8 cellular contexts compared by ENCODE assay signal in the genomic region with DNA sequence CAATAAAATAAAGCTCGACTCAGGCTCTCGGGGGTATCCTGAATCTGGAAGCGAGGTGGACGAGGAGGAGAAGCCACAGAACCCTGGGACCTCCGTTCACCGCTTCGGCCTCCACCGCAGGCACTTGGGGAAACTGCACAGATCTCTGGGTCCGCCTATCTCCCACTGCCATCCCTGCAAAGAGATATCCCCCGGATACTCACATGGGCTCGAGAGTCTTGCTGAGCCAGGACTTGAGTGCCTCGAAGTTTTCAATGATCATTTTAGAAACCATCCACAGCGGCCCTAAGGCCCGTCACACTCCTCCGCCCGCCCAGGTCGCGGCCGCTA. TPM values are rescaled to one million over a fixed set of nuclear protein-coding genes. Genes with fewer than 3 reads are reported as not detected.
DNase-seq lines count a peak whose midpoint lies in the region; ATAC-seq and TF ChIP-seq lines count a peak whose summit lies in the region.

No MANE protein-coding gene starts in this region.

- H2AK5ac ChIP-seq in mesendoderm (ENCODE audit: low read length): no peak overlapping the region

- dilution Hi-C loops in mammary epithelial cell (cut with HindIII; ENCODE audit: low sequenced_read_pairs): no loop called here

- peak overlapping the region; percentile 69 for H2BK120ac ChIP-seq in mesendoderm (ENCODE audit: low read depth, low read length)

- H4K20me1 ChIP-seq in DOHH2 (ENCODE audit: control insufficient read depth, insufficient read depth, low read depth, low read length): peaks cover 15% of the 10 kb centered on the region; the same call in 1 of the 2 replicates
- H4K20me1 ChIP-seq in mammary epithelial cell (ENCODE audit: insufficient read depth, low read length): no peaks in the 10 kb centered on the region

- peak; percentile 37 for ATAC-seq in GM21423 (IDR thresholded peaks at IDR 0.05; ENCODE audit: unreplicated experiment)

- peak overlapping the region; percentile 82 for H3K4ac ChIP-seq in mesendoderm (ENCODE audit: low read depth, low read length)

- H3K56ac ChIP-seq in mesendoderm (ENCODE audit: low read length): peak overlapping the region; percentile 99

- H3K4me2 ChIP-seq in DOHH2 (ENCODE audit: low read length) (peak overlapping the region; percentile 90), mammary epithelial cell (ENCODE audit: insufficient read depth, low read depth, low read length) (peak overlapping the region; percentile 92), mesendoderm (ENCODE audit: low read length) (peak overlapping the region; percentile 95)

- no peak overlapping the region for H2BK5ac ChIP-seq in mesendoderm (ENCODE audit: low read length)

- H4K5ac ChIP-seq in mesendoderm (ENCODE audit: low read length): no peak overlapping the region

- H3K36me3 ChIP-seq in DOHH2 (ENCODE audit: control insufficient read depth, low read length) (peaks cover 75% of the 10 kb centered on the region), HUES6 (ENCODE audit: control insufficient read depth, insufficient read depth, low read length) (peaks cover 8% of the 10 kb centered on the region), mammary epithelial cell (ENCODE audit: insufficient read depth, low read length) (no peaks in the 10 kb centered on the region), mesendoderm (ENCODE audit: control insufficient read depth, insufficient read depth, low read length) (no peaks in the 10 kb centered on the region)

- H3K4me1 ChIP-seq in DOHH2 (ENCODE audit: control insufficient read depth, low read length) (peaks cover 53% of the 10 kb centered on the region), HUES6 (ENCODE audit: control insufficient read depth, insufficient read depth, low read length) (peaks cover 35% of the 10 kb centered on the region), mammary epithelial cell (ENCODE audit: insufficient read depth, low read length) (peaks cover 24% of the 10 kb centered on the region), mesendoderm (ENCODE audit: control insufficient read depth, low read depth, low read length) (peaks cover 11% of the 10 kb centered on the region)

- H3K79me2 ChIP-seq in DOHH2 (ENCODE audit: control insufficient read depth, low read length) (peaks cover 82% of the 10 kb centered on the region), mammary epithelial cell (ENCODE audit: insufficient read depth, low read length) (peaks cover 78% of the 10 kb centered on the region), mesendoderm (ENCODE audit: control insufficient read depth, insufficient read depth, low read length) (peaks cover 46% of the 10 kb centered on the region)

- H3K4me3 ChIP-seq in DOHH2 (ENCODE audit: low read length): peak overlapping the region; percentile 96
- peak overlapping the region; percentile 96 for H3K4me3 ChIP-seq in HUES6 (ENCODE audit: low read depth, low read length)
- peak overlapping the region; percentile 90 to 99 (median 94) for H3K4me3 ChIP-seq in mammary epithelial cell (replicated peaks in 1 of 3; ENCODE audit: insufficient read depth in 1 of 3, low read depth in 2 of 3, low read length in 3 of 3)
- H3K4me3 ChIP-seq in mesendoderm (ENCODE audit: low read length): peak overlapping the region; percentile 98

- no peaks in the 10 kb centered on the region for H3K9me2 ChIP-seq in DOHH2 (replicated peaks; ENCODE audit: control insufficient read depth, low read length)

- peak overlapping the region; percentile 83 for H3K23ac ChIP-seq in mesendoderm (ENCODE audit: low read length)

- DNase-seq in mammary epithelial cell: peak; percentile 33
- peak; percentile 50 for DNase-seq in mesendoderm
- no peak for DNase-seq in erythroblast (lab: John Stamatoyannopoulos, UW)
- DNase-seq in stimulated activated naive CD4-positive, alpha-beta T cell treated with Interleukin-2 at 50 U/mL for 16 hours (lab: John Stamatoyannopoulos, UW): no peak
- no peak for DNase-seq in NCI-H774 (lab: John Stamatoyannopoulos, UW)

- H4K8ac ChIP-seq in mesendoderm (ENCODE audit: low read depth, low read length): no peak overlapping the region

- 0 out of 2 replicates have a peak, but pooled peaks cover 3% of the 10 kb centered on the region for H3F3A ChIP-seq in DOHH2 (ENCODE audit: control insufficient read depth, insufficient read depth)

- H3K27me3 ChIP-seq in DOHH2 (ENCODE audit: control insufficient read depth, low read length): no peaks in the 10 kb centered on the region
- H3K27me3 ChIP-seq in HUES6 (ENCODE audit: control insufficient read depth, insufficient read depth, low read length): no peaks in the 10 kb centered on the region
- H3K27me3 ChIP-seq in mammary epithelial cell (ENCODE audit: insufficient read depth, low read length): no peaks in the 10 kb centered on the region
- H3K27me3 ChIP-seq in mesendoderm (ENCODE audit: insufficient read depth, low read length, poor library complexity): no peaks in the 10 kb centered on the region

- BruUV-seq in mammary epithelial cell (replicated peaks; lab: Mats Ljungman, UMichigan): no TSS peak

- H2AFZ ChIP-seq in mammary epithelial cell (ENCODE audit: low read depth, low read length): peak overlapping the region; percentile 97

- H3K18ac ChIP-seq in mesendoderm (ENCODE audit: low read length): peak overlapping the region; percentile 95

- TF ChIP-seq CTCF in DOHH2 (IDR thresholded peaks at IDR 0.05; ENCODE audit: low read depth, low read length, poor library complexity, severe bottlenecking) (no peak), mammary epithelial cell (conservative IDR thresholded peaks at IDR 0.05 in 1 of 2, IDR thresholded peaks at IDR 0.05 in 1 of 2; ENCODE audit: extremely low read depth in 1 of 2, insufficient read depth in 1 of 2, low read depth in 1 of 2, low read length in 2 of 2) (no peak)

- no peak for TF ChIP-seq POLR2A in erythroblast (IDR thresholded peaks at IDR 0.05; ENCODE audit: low read length)

- WGBS in mammary epithelial cell (ENCODE audit: low coverage, missing lambda C conversion rate): 1% methylated on average over 9 of the region's 19 CpGs
- WGBS in mesendoderm (ENCODE audit: extremely low coverage, insufficient coverage, low lambda C conversion rate): no CpG with 5 or more reads among the region's 19 CpGs

- H3K9ac ChIP-seq in HUES6 (ENCODE audit: low read length): peak overlapping the region; percentile 98
- peak overlapping the region; percentile 98 for H3K9ac ChIP-seq in mammary epithelial cell (ENCODE audit: insufficient read depth, low read length)
- peak overlapping the region; percentile 98 for H3K9ac ChIP-seq in mesendoderm (ENCODE audit: low read length)

- in situ Hi-C loops in mammary epithelial cell (cut with MboI; ENCODE audit: low sequenced_read_pairs in 2 of 2): no loop called here

- CTCF ChIA-PET in mammary epithelial cell (lab: Charles Lee; ENCODE audit: low non-redundant PET): no interaction called here

- H3K9me3 ChIP-seq in DOHH2 (ENCODE audit: control insufficient read depth, insufficient read depth, low read length) (no peaks in the 10 kb centered on the region), HUES6 (ENCODE audit: control insufficient read depth, insufficient read depth, low read depth, low read length) (no peaks in the 10 kb centered on the region), mammary epithelial cell (replicated peaks; ENCODE audit: insufficient read depth, low read length) (no peaks in the 10 kb centered on the region)

- peak overlapping the region; percentile 84 for H3K27ac ChIP-seq in DOHH2 (ENCODE audit: low read depth, low read length)
- H3K27ac ChIP-seq in HUES6 (ENCODE audit: low read depth, low read length): peak overlapping the region; percentile 94
- H3K27ac ChIP-seq in mammary epithelial cell (ENCODE audit: insufficient read depth, low read depth, low read length): peak overlapping the region; percentile 83
- H3K27ac ChIP-seq in mesendoderm (ENCODE audit: low read depth, low read length): peak overlapping the region; percentile 96

- intact Hi-C loops in mammary epithelial cell (cut with micrococcal nuclease): no loop called here

- no peaks in the 10 kb centered on the region for H3K79me1 ChIP-seq in mesendoderm (ENCODE audit: low read length)

- no peak overlapping the region for H2BK15ac ChIP-seq in mesendoderm (replicated peaks; ENCODE audit: low read depth)

RNA-seq across cellular contexts. Expression of a gene that starts 0.6 kb away (rescaled TPM):
- total RNA-seq in mammary epithelial cell: 10 to 100 TPM; 27.7 to 39.1 TPM
- 14.8 TPM for polyA plus RNA-seq in mammary epithelial cell
- 13.2 TPM for polyA minus RNA-seq in mammary epithelial cell
- polyA plus RNA-seq in mesendoderm (2013, experiment 1 of 2): 46.4 TPM
- 48.0 TPM for polyA plus RNA-seq in mesendoderm (2013, experiment 2 of 2)

Comparison
In these comparisons a context has a peak if more than half of its experiments do, and no peak if none do; other contexts are left out.
1. DNase-seq: peak in mammary epithelial cell (single experiment) and mesendoderm (single experiment); none in erythroblast (0 of 2), stimulated activated naive CD4-positive, alpha-beta T cell treated with Interleukin-2 at 50 U/mL for 16 hours (single experiment) and NCI-H774 (single experiment).
2. Peak in every context shown above with its lines, with median percentiles within 50 percentile points of each other: H3K27ac ChIP-seq, H3K4me2 ChIP-seq, H3K4me3 ChIP-seq and H3K9ac ChIP-seq.